Comparison of ENCODE assay signal across 15 cellular contexts in the genomic region with DNA sequence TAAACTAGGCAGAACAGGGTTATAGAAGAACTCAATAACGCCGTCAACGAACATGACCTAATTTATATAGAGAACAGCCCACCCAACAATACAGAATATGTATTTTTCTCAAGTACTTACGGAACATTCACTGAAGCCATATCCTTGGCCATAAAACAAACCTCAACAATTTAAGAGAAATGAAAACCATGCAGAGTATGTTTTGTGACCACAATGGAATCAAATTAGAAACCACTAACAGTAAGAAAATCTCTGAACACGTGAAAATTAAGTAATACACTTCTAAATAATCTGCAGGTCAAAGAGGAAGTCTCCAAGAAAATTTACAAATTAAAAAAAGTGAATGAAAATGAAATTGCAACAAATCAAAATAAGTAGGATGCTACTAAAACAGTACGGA. TPM values are rescaled to one million over a fixed set of nuclear protein-coding genes. Genes with fewer than 3 reads are reported as not detected.
A peak's percentile ranks its signal among the peaks of the same experiment; 100 is the strongest.
DNase-seq lines count a peak whose midpoint lies in the region; ATAC-seq and TF ChIP-seq lines count a peak whose summit lies in the region.
"Had no signal": no experiment of that assay in that cellular context is flagged by ENCODE, and none has a peak within 500 bp of the region (broad histone marks: within the 10 kb centered on the region; RNA-seq: fewer than 3 reads in every experiment).

No MANE protein-coding gene starts in this region.

- H3K9me3 Mint-ChIP-seq in activated CD8-positive, alpha-beta T cell treated with anti-CD3 and anti-CD28 coated beads, Interleukin-2, amount 10 ng/mL, durations not matched to agents 7 days and 5 days (ENCODE audit: insufficient read depth): no peaks in the 10 kb centered on the region
- no peaks in the 10 kb centered on the region for H3K9me3 Mint-ChIP-seq in activated naive CD4-positive, alpha-beta T cell treated with anti-CD3 and anti-CD28 coated beads, Interleukin-2, amount 10 ng/mL, durations not matched to agents 7 days and 5 days
- H3K9me3 Mint-ChIP-seq: activated T-helper 2 cell treated with anti-CD3 and anti-CD28 coated beads, Interferon-gamma antibody, Interleukin-2, Interleukin-4, amounts not matched to agents 10 μg/mL and 5 μg/mL and 100 μg/mL, durations not matched to agents 14 hours and 24 hours and 36 hours had no signal

- no peak for TF ChIP-seq CTCF in fibroblast of villous mesenchyme (IDR thresholded peaks at IDR 0.05; ENCODE audit: insufficient read depth, low read depth, low read length)

- peaks cover 52% of the 10 kb centered on the region for H3K4me1 Mint-ChIP-seq in activated CD8-positive, alpha-beta T cell treated with anti-CD3 and anti-CD28 coated beads, Interleukin-2, amount 10 ng/mL, durations not matched to agents 7 days and 5 days (ENCODE audit: low read depth)
- H3K4me1 Mint-ChIP-seq in activated naive CD4-positive, alpha-beta T cell treated with anti-CD3 and anti-CD28 coated beads, Interleukin-2, amount 10 ng/mL, durations not matched to agents 7 days and 5 days: peaks cover 53% of the 10 kb centered on the region

- DNase-seq in AG20443 (ENCODE audit: low spot score): peak; percentile 32
- DNase-seq in ELR (ENCODE audit: low read depth): peak; percentile 21
- DNase-seq in activated CD8-positive, alpha-beta T cell treated with anti-CD3 and anti-CD28 coated beads, Interleukin-2, amount 10 ng/mL, durations not matched to agents 7 days and 5 days: no peak
- DNase-seq in fibroblast of villous mesenchyme (ENCODE audit: low read depth): peak; percentile 78
- DNase-seq in stimulated activated naive CD4-positive, alpha-beta T cell treated with Interleukin-2 at 50 U/mL for 16 hours (lab: John Stamatoyannopoulos, UW): no peak
- no peak for DNase-seq in NCI-H187 (lab: John Stamatoyannopoulos, UW)
- no peak for DNase-seq in activated naive CD4-positive, alpha-beta T cell treated with anti-CD3 and anti-CD28 coated beads, Interleukin-2, amount 10 ng/mL, durations not matched to agents 7 days and 5 days
- DNase-seq: MM.1S, right lobe of liver, SIG-M5 had no signal

- POLR2A ChIA-PET in activated CD8-positive, alpha-beta T cell treated with anti-CD3 and anti-CD28 coated beads, Interleukin-2, amount 10 ng/mL, durations not matched to agents 7 days and 5 days (lab: Charles Lee): no interaction called here

- peak; percentile 44 for ATAC-seq in activated CD8-positive, alpha-beta T cell treated with anti-CD3 and anti-CD28 coated beads, Interleukin-2, amount 10 ng/mL, durations not matched to agents 7 days and 5 days
- ATAC-seq in HG02870 (IDR thresholded peaks at IDR 0.05; ENCODE audit: unreplicated experiment): no peak
- ATAC-seq: esophagus mucosa, right lobe of liver had no signal

- CTCF ChIA-PET in activated CD8-positive, alpha-beta T cell treated with anti-CD3 and anti-CD28 coated beads, Interleukin-2, amount 10 ng/mL, durations not matched to agents 7 days and 5 days (lab: Charles Lee): no interaction called here
- CTCF ChIA-PET in activated naive CD4-positive, alpha-beta T cell treated with anti-CD3 and anti-CD28 coated beads, Interleukin-2, amount 10 ng/mL, durations not matched to agents 7 days and 5 days (lab: Charles Lee): no interaction called here

- peaks cover 36% of the 10 kb centered on the region for H3K36me3 Mint-ChIP-seq in activated CD8-positive, alpha-beta T cell treated with anti-CD3 and anti-CD28 coated beads, Interleukin-2, amount 10 ng/mL, durations not matched to agents 7 days and 5 days (ENCODE audit: low read depth)
- H3K36me3 Mint-ChIP-seq in activated naive CD4-positive, alpha-beta T cell treated with anti-CD3 and anti-CD28 coated beads, Interleukin-2, amount 10 ng/mL, durations not matched to agents 7 days and 5 days: peaks cover 47% of the 10 kb centered on the region

- H3K27me3 Mint-ChIP-seq in activated CD8-positive, alpha-beta T cell treated with anti-CD3 and anti-CD28 coated beads, Interleukin-2, amount 10 ng/mL, durations not matched to agents 7 days and 5 days (ENCODE audit: low read depth): no peaks in the 10 kb centered on the region
- H3K27me3 Mint-ChIP-seq in activated naive CD4-positive, alpha-beta T cell treated with anti-CD3 and anti-CD28 coated beads, Interleukin-2, amount 10 ng/mL, durations not matched to agents 7 days and 5 days: no peaks in the 10 kb centered on the region

- H3K27ac Mint-ChIP-seq in activated CD8-positive, alpha-beta T cell treated with anti-CD3 and anti-CD28 coated beads, Interleukin-2, amount 10 ng/mL, durations not matched to agents 7 days and 5 days: no peak overlapping the region
- no peak overlapping the region for H3K27ac Mint-ChIP-seq in activated naive CD4-positive, alpha-beta T cell treated with anti-CD3 and anti-CD28 coated beads, Interleukin-2, amount 10 ng/mL, durations not matched to agents 7 days and 5 days
- H3K27ac Mint-ChIP-seq: activated T-helper 2 cell treated with anti-CD3 and anti-CD28 coated beads, Interferon-gamma antibody, Interleukin-2, Interleukin-4, amounts not matched to agents 10 μg/mL and 5 μg/mL and 100 μg/mL, durations not matched to agents 14 hours and 24 hours and 36 hours had no signal

- H3K4me3 ChIP-seq in fibroblast of villous mesenchyme (ENCODE audit: low read depth, low read length): no peak overlapping the region
- H3K4me3 ChIP-seq: right lobe of liver, thoracic aorta had no signal

- peak overlapping the region; percentile 10 for H3K4me3 Mint-ChIP-seq in activated CD8-positive, alpha-beta T cell treated with anti-CD3 and anti-CD28 coated beads, Interleukin-2, amount 10 ng/mL, durations not matched to agents 7 days and 5 days
- no peak overlapping the region for H3K4me3 Mint-ChIP-seq in activated naive CD4-positive, alpha-beta T cell treated with anti-CD3 and anti-CD28 coated beads, Interleukin-2, amount 10 ng/mL, durations not matched to agents 7 days and 5 days

RNA-seq across cellular contexts. Expression of a gene that starts 9.4 kb away (rescaled TPM):
- total RNA-seq in activated CD8-positive, alpha-beta T cell treated with anti-CD3 and anti-CD28 coated beads, Interleukin-2, amount 10 ng/mL, durations not matched to agents 7 days and 5 days: 10 to 100 TPM; 67.9 to 76.9 TPM
- total RNA-seq in fibroblast of villous mesenchyme: 41.2 and 59.2 TPM in 2 replicates

RNA-seq across cellular contexts. Expression of a gene that starts 10.8 kb away (rescaled TPM):
- 10 to 100 TPM; 58.5 to 59.5 TPM for total RNA-seq in activated CD8-positive, alpha-beta T cell treated with anti-CD3 and anti-CD28 coated beads, Interleukin-2, amount 10 ng/mL, durations not matched to agents 7 days and 5 days
- total RNA-seq in fibroblast of villous mesenchyme: 105 TPM in 2 replicates

RNA-seq across cellular contexts. Expression of a gene that starts 36.5 kb away (rescaled TPM):
- total RNA-seq in activated CD8-positive, alpha-beta T cell treated with anti-CD3 and anti-CD28 coated beads, Interleukin-2, amount 10 ng/mL, durations not matched to agents 7 days and 5 days: 1 to 10 TPM; 4.6 to 5.2 TPM
- 8.1 and 9.9 TPM in 2 replicates for total RNA-seq in fibroblast of villous mesenchyme

RNA-seq across cellular contexts. Expression of a gene that starts 46.3 kb away (rescaled TPM):
- total RNA-seq in activated CD8-positive, alpha-beta T cell treated with anti-CD3 and anti-CD28 coated beads, Interleukin-2, amount 10 ng/mL, durations not matched to agents 7 days and 5 days: not detected
- 83.3 and 186 TPM in 2 replicates for total RNA-seq in fibroblast of villous mesenchyme
- total RNA-seq: activated T-helper 2 cell treated with anti-CD3 and anti-CD28 coated beads, Interferon-gamma antibody, Interleukin-2, Interleukin-4, amounts not matched to agents 10 μg/mL and 5 μg/mL and 100 μg/mL, durations not matched to agents 14 hours and 24 hours and 36 hours; NCI-H460 had no signal

Comparison
In these comparisons a context has a peak if more than half of its experiments do, and no peak if none do; other contexts are left out.
1. DNase-seq: peak in AG20443 (single experiment), ELR (single experiment) and fibroblast of villous mesenchyme (single experiment); none in activated CD8-positive, alpha-beta T cell treated with anti-CD3 and anti-CD28 coated beads, Interleukin-2, amount 10 ng/mL, durations not matched to agents 7 days and 5 days (single experiment), stimulated activated naive CD4-positive, alpha-beta T cell treated with Interleukin-2 at 50 U/mL for 16 hours (single experiment), NCI-H187 (0 of 2) and activated naive CD4-positive, alpha-beta T cell treated with anti-CD3 and anti-CD28 coated beads, Interleukin-2, amount 10 ng/mL, durations not matched to agents 7 days and 5 days (single experiment).